In genomic region chr15:96585634-96586386, GRCh38 we compare ENCODE assay signal across 10 cellular contexts.
DNase-seq lines count a peak whose midpoint lies in the region; ATAC-seq and TF ChIP-seq lines count a peak whose summit lies in the region.
"Had no signal": no experiment of that assay in that cellular context is flagged by ENCODE, and none has a peak within 500 bp of the region (broad histone marks: within the 10 kb centered on the region; RNA-seq: fewer than 3 reads in every experiment).

No MANE protein-coding gene starts in this region.

- no peak overlapping the region for H3K14ac ChIP-seq in neuronal stem cell (ENCODE audit: low read length)

- no peak overlapping the region for H3K27ac ChIP-seq in neuronal stem cell (replicated peaks; ENCODE audit: low read length)
- H3K27ac ChIP-seq: epithelial cell of prostate, SK-N-MC had no signal

- H2AFZ ChIP-seq in neuronal stem cell (ENCODE audit: low read length) = peak overlapping the region; percentile 67

- H3K27ac Mint-ChIP-seq in chondrocyte (ENCODE audit: unreplicated experiment) = no peak overlapping the region

- no peaks in the 10 kb centered on the region for H3K9me3 Mint-ChIP-seq in chondrocyte (ENCODE audit: low read depth)

- TF ChIP-seq CTCF in GM06990 (IDR thresholded peaks at IDR 0.05; ENCODE audit: insufficient read depth, low read length, poor library complexity, severe bottlenecking) (peak; percentile 31), chondrocyte (IDR thresholded peaks at IDR 0.05) (peak; percentile 71)

- no peaks in the 10 kb centered on the region for H3K4me1 Mint-ChIP-seq in chondrocyte (ENCODE audit: low read depth)

- H3K18ac ChIP-seq in neuronal stem cell (ENCODE audit: low read length) = peak overlapping the region; percentile 32

- no peak overlapping the region for H3K4ac ChIP-seq in neuronal stem cell (ENCODE audit: low read length)

- ATAC-seq in GM21447 (IDR thresholded peaks at IDR 0.05; ENCODE audit: unreplicated experiment) (no peak), GM18909 (IDR thresholded peaks at IDR 0.05; ENCODE audit: poor library complexity, unreplicated experiment) (no peak)

- no peak overlapping the region for H3K23ac ChIP-seq in neuronal stem cell (ENCODE audit: low read depth, low read length, poor library complexity)

- H2BK15ac ChIP-seq in neuronal stem cell (ENCODE audit: low read length) = no peak overlapping the region

- H3K9ac ChIP-seq in neuronal stem cell (ENCODE audit: low read depth, low read length, poor library complexity) = no peak overlapping the region

- H3K4me3 Mint-ChIP-seq in chondrocyte (ENCODE audit: unreplicated experiment) = no peak overlapping the region

- peaks cover 10% of the 10 kb centered on the region for H3K27me3 Mint-ChIP-seq in chondrocyte (ENCODE audit: low read depth)

- no peak overlapping the region for H3K4me2 ChIP-seq in neuronal stem cell (ENCODE audit: insufficient read depth, low read length, poor library complexity, severe bottlenecking)

- no peak overlapping the region for H2BK5ac ChIP-seq in neuronal stem cell (ENCODE audit: low read length)

- H3K4me1 ChIP-seq in neuronal stem cell (ENCODE audit: control insufficient read depth in 2 of 2, insufficient read depth in 1 of 2, low read depth in 1 of 2, low read length in 2 of 2) = peaks cover 11 to 12% of the 10 kb centered on the region in 2 donors

- no peaks in the 10 kb centered on the region for H3K36me3 Mint-ChIP-seq in chondrocyte (ENCODE audit: low read depth)

- no peak overlapping the region for H2AK5ac ChIP-seq in neuronal stem cell (ENCODE audit: low read depth, low read length)

- H2BK12ac ChIP-seq in neuronal stem cell (ENCODE audit: low read length) = no peak overlapping the region

- H3K79me1 ChIP-seq in neuronal stem cell (ENCODE audit: low read depth, low read length) = no peaks in the 10 kb centered on the region

- no peak overlapping the region for H4K91ac ChIP-seq in neuronal stem cell (ENCODE audit: low read depth, low read length, poor library complexity)

- DNase-seq in GM06990 (ENCODE audit: extremely low read depth, insufficient read length) (no peak), NCI-H526 treated with DMSO at 0.1 percent for 48 hours (lab: John Stamatoyannopoulos, UW) (peak; percentile 5), chondrocyte (ENCODE audit: low spot score) (no peak), neuronal stem cell (ENCODE audit: low spot score) (no peak), anterior cingulate cortex (lab: John Stamatoyannopoulos, UW) (no peak)
- DNase-seq in activated CD4-positive, alpha-beta T cell treated with anti-CD3 and anti-CD28 coated beads, Interleukin-2, amount 50 U/mL, for 1 hour = no peak

- H3K4me3 ChIP-seq in GM06990 (replicated peaks; ENCODE audit: low read depth, low read length) (no peak overlapping the region), neuronal stem cell (ENCODE audit: low read length in 2 of 2) (no peak overlapping the region)
- H3K4me3 ChIP-seq: SK-N-MC had no signal

- no peaks in the 10 kb centered on the region for H3K9me3 ChIP-seq in neuronal stem cell (replicated peaks in 1 of 2; ENCODE audit: control insufficient read depth in 2 of 2, insufficient read depth in 1 of 2, low read depth in 1 of 2, low read length in 2 of 2)

- no peaks in the 10 kb centered on the region for H3K36me3 ChIP-seq in GM06990 (ENCODE audit: control insufficient read depth, insufficient read depth, low read length)
- H3K36me3 ChIP-seq in neuronal stem cell (replicated peaks in 1 of 2; ENCODE audit: control insufficient read depth in 2 of 2, insufficient read depth in 2 of 2, low read length in 2 of 2) = no peaks in the 10 kb centered on the region

- no peaks in the 10 kb centered on the region for H3K27me3 ChIP-seq in GM06990 (replicated peaks; ENCODE audit: control insufficient read depth, insufficient read depth, low read length)
- no peaks in the 10 kb centered on the region for H3K27me3 ChIP-seq in neuronal stem cell (ENCODE audit: control insufficient read depth in 3 of 3, insufficient read depth in 3 of 3, low read depth in 1 of 3, low read length in 3 of 3)

- no peak overlapping the region for H2BK120ac ChIP-seq in neuronal stem cell (ENCODE audit: low read depth, low read length)

- no peak overlapping the region for H4K8ac ChIP-seq in neuronal stem cell (ENCODE audit: low read depth, low read length)

- WGBS in neuronal stem cell (ENCODE audit: extremely low coverage in 2 of 2, insufficient read length in 2 of 2, insufficient replicate concordance in 1 of 2), 2 donors = no CpG with 5 or more reads among the region's 9 CpGs
